In genomic region chr15:73959012-73959581, GRCh38 we compare ENCODE assay signal across 9 cellular contexts. TPM values are rescaled to one million over a fixed set of nuclear protein-coding genes. Genes with fewer than 3 reads are reported as not detected.
A peak's percentile ranks its signal among the peaks of the same experiment; 100 is the strongest.
DNase-seq lines count a peak whose midpoint lies in the region; ATAC-seq lines count a peak whose summit lies in the region.
"Had no signal": no experiment of that assay in that cellular context is flagged by ENCODE, and none has a peak within 500 bp of the region (broad histone marks: within the 10 kb centered on the region; RNA-seq: fewer than 3 reads in every experiment).

No MANE protein-coding gene starts in this region.

- DNase-seq in DMS79 treated with DMSO at 0.1 percent for 48 hours (lab: John Stamatoyannopoulos, UW) = peak; percentile 4
- DNase-seq in DMS79 (lab: John Stamatoyannopoulos, UW) = no peak
- DNase-seq in M059J (ENCODE audit: low read depth) = peak; percentile 74
- peak; percentile 58 for DNase-seq in activated CD4-positive, alpha-beta memory T cell treated with anti-CD3 and anti-CD28 coated beads for 36 hours
- no peak for DNase-seq in naive B cell
- no peak for DNase-seq in iPS-NIHi11 (ENCODE audit: low spot score)

- H3K27me3 Mint-ChIP-seq in activated CD4-positive, alpha-beta memory T cell treated with anti-CD3 and anti-CD28 coated beads for 36 hours = no peaks in the 10 kb centered on the region
- peaks cover 0 to 32% (median 4%) of the 10 kb centered on the region in 3 donors for H3K27me3 Mint-ChIP-seq in naive B cell

- no peaks in the 10 kb centered on the region for H3K9me3 Mint-ChIP-seq in activated CD4-positive, alpha-beta memory T cell treated with anti-CD3 and anti-CD28 coated beads for 36 hours
- no peaks in the 10 kb centered on the region for H3K9me3 Mint-ChIP-seq in naive B cell

- no peaks in the 10 kb centered on the region for H3K36me3 Mint-ChIP-seq in activated CD4-positive, alpha-beta memory T cell treated with anti-CD3 and anti-CD28 coated beads for 36 hours
- no peaks in the 10 kb centered on the region for H3K36me3 Mint-ChIP-seq in naive B cell

- peak overlapping the region; percentile 51 for H3K27ac Mint-ChIP-seq in activated CD4-positive, alpha-beta memory T cell treated with anti-CD3 and anti-CD28 coated beads for 36 hours
- peak overlapping the region in 2 of 6 donors; percentile 34 to 62 for H3K27ac Mint-ChIP-seq in naive B cell

- CTCF ChIA-PET in activated CD4-positive, alpha-beta memory T cell treated with anti-CD3 and anti-CD28 coated beads for 36 hours (lab: Charles Lee) = interaction anchor here (0.7 to 4.3 kb wide), 8 partner anchors 9 to 52 kb away, joined by 3 to 22 read pairs (median 6); partner anchors contain the start of gene PML

- intact Hi-C loops in activated CD4-positive, alpha-beta memory T cell treated with anti-CD3 and anti-CD28 coated beads for 36 hours (cut with micrococcal nuclease) = loop anchor here (1.0 kb wide), 1 partner anchor 8 kb away; no protein-coding TSS in a partner anchor

- H3K4me1 Mint-ChIP-seq in activated CD4-positive, alpha-beta memory T cell treated with anti-CD3 and anti-CD28 coated beads for 36 hours (ENCODE audit: low read depth) = peaks cover 25% of the 10 kb centered on the region
- H3K4me1 Mint-ChIP-seq in naive B cell = peaks cover 9 to 15% (median 9%) of the 10 kb centered on the region in 3 donors

- POLR2A ChIA-PET in activated CD4-positive, alpha-beta memory T cell treated with anti-CD3 and anti-CD28 coated beads for 36 hours (lab: Charles Lee) = interaction anchor here (0.6 to 1.2 kb wide), 3 partner anchors 8 to 23 kb away, joined by 3 to 5 read pairs (median 4); no protein-coding TSS in a partner anchor

- ATAC-seq in naive B cell (ENCODE audit: low read depth in 2 of 2) (peak; percentile 51 to 64), GM19455 (IDR thresholded peaks at IDR 0.05; ENCODE audit: unreplicated experiment) (no peak), HG03175 (IDR thresholded peaks at IDR 0.05; ENCODE audit: unreplicated experiment) (no peak)
- ATAC-seq: A549 had no signal

- H3K4me3 Mint-ChIP-seq in activated CD4-positive, alpha-beta memory T cell treated with anti-CD3 and anti-CD28 coated beads for 36 hours = no peak overlapping the region
- peak overlapping the region in 1 of 8 donors; percentile 55 for H3K4me3 Mint-ChIP-seq in naive B cell

RNA-seq across cellular contexts. Expression of gene LOXL1, which starts 32.8 kb away (rescaled TPM):
- total RNA-seq in M059J (2014; rRNA removed; shearing (Covaris generic)) = 120 and 189 TPM in 2 replicates
- total RNA-seq in activated CD4-positive, alpha-beta memory T cell treated with anti-CD3 and anti-CD28 coated beads for 36 hours = 1 to 10 TPM; 2.5 to 3.3 TPM
- under 1 TPM in 2 of 6 donors, not detected in 4; 0.19 to 0.48 TPM for polyA plus RNA-seq in naive B cell (ENCODE audit: low read depth in 6 of 6)

RNA-seq across cellular contexts. Expression of gene STOML1, which starts 33.0 kb away (rescaled TPM):
- total RNA-seq in M059J (2014; rRNA removed; shearing (Covaris generic)) = 12.5 and 19.9 TPM in 2 replicates
- 10 to 100 TPM in 1 of 2 experiments, 1 to 10 TPM in 1; 7.1 to 10.1 TPM for total RNA-seq in activated CD4-positive, alpha-beta memory T cell treated with anti-CD3 and anti-CD28 coated beads for 36 hours
- polyA plus RNA-seq in naive B cell (ENCODE audit: low read depth in 6 of 6) = 10 to 100 TPM in 3 of 6 donors, 1 to 10 TPM in 3; 8.6 to 18.4 (median 9.9) TPM

RNA-seq across cellular contexts. Expression of gene PML, which starts 35.4 kb away (rescaled TPM):
- 24.5 and 74.6 TPM in 2 replicates for total RNA-seq in M059J (2014; rRNA removed; shearing (Covaris generic))
- 10 to 100 TPM; 67.6 to 69.8 TPM for total RNA-seq in activated CD4-positive, alpha-beta memory T cell treated with anti-CD3 and anti-CD28 coated beads for 36 hours
- 10 to 100 TPM in 5 of 6 donors, 1 to 10 TPM in 1; 6.4 to 39.8 (median 18.9) TPM for polyA plus RNA-seq in naive B cell (ENCODE audit: low read depth in 6 of 6)

Comparison
In these comparisons a context has a peak if more than half of its experiments do, and no peak if none do; other contexts are left out.
1. DNase-seq: peak in DMS79 treated with DMSO at 0.1 percent for 48 hours (single experiment), M059J (single experiment) and activated CD4-positive, alpha-beta memory T cell treated with anti-CD3 and anti-CD28 coated beads for 36 hours (single experiment); none in DMS79 (single experiment), naive B cell (single experiment) and iPS-NIHi11 (single experiment).
2. ATAC-seq: peak in naive B cell (2 of 2); none in GM19455 (single experiment) and HG03175 (single experiment).
3. RNA of gene LOXL1, which starts 32.8 kb away (total RNA-seq): 120 to 189 TPM in M059J; 2.5 to 3.3 TPM in activated CD4-positive, alpha-beta memory T cell treated with anti-CD3 and anti-CD28 coated beads for 36 hours; every median in the first group is over 10 times any median in the second.